7 cellular contexts compared by ENCODE assay signal in genomic region chr10:89301231-89301630, GRCh38. TPM values are rescaled to one million over a fixed set of nuclear protein-coding genes. Genes with fewer than 3 reads are reported as not detected.
DNase-seq lines count a peak whose midpoint lies in the region; ATAC-seq, FAIRE-seq and TF ChIP-seq lines count a peak whose summit lies in the region.

No MANE protein-coding gene starts in this region.

- H3K36me3 Mint-ChIP-seq in activated naive CD8-positive, alpha-beta T cell, result peaks cover 23% of the 10 kb centered on the region
- peaks cover 10% of the 10 kb centered on the region for H3K36me3 Mint-ChIP-seq in stimulated activated memory B cell treated with anti-CD40 and anti-IgM and Interleukin-4, amounts not matched to agents 10 μg/mL and 1 μg/mL and 100 μg/mL, for 72 hours

- CTCF ChIA-PET in RWPE1 (lab: Yijun Ruan, JAX), result interaction anchor here (0.6 kb wide), 1 partner anchor 10 kb away, joined by 3 read pairs; no protein-coding TSS in a partner anchor

- FAIRE-seq in HTR-8/SVneo (lab: Jason Lieb, UNC), result peak; percentile 69

- no peaks in the 10 kb centered on the region for H3K27me3 Mint-ChIP-seq in activated naive CD8-positive, alpha-beta T cell
- no peaks in the 10 kb centered on the region for H3K27me3 Mint-ChIP-seq in stimulated activated memory B cell treated with anti-CD40 and anti-IgM and Interleukin-4, amounts not matched to agents 10 μg/mL and 1 μg/mL and 100 μg/mL, for 72 hours

- no peak overlapping the region for H3K27ac ChIP-seq in RWPE1

- intact Hi-C loops in left ventricle myocardium superior (cut with micrococcal nuclease), result no loop called here

- H3K4me3 Mint-ChIP-seq in activated naive CD8-positive, alpha-beta T cell, result peak overlapping the region; percentile 91
- H3K4me3 Mint-ChIP-seq in stimulated activated memory B cell treated with anti-CD40 and anti-IgM and Interleukin-4, amounts not matched to agents 10 μg/mL and 1 μg/mL and 100 μg/mL, for 72 hours, result peak overlapping the region; percentile 84

- peaks cover 3% of the 10 kb centered on the region for H3K9me3 Mint-ChIP-seq in activated naive CD8-positive, alpha-beta T cell (ENCODE audit: low read depth)
- H3K9me3 Mint-ChIP-seq in stimulated activated memory B cell treated with anti-CD40 and anti-IgM and Interleukin-4, amounts not matched to agents 10 μg/mL and 1 μg/mL and 100 μg/mL, for 72 hours, result peaks cover 2% of the 10 kb centered on the region

- no peak for TF ChIP-seq CTCF in RWPE1 (conservative IDR thresholded peaks at IDR 0.05; ENCODE audit: low read depth)

- peak overlapping the region; percentile 92 for H3K27ac Mint-ChIP-seq in activated naive CD8-positive, alpha-beta T cell
- H3K27ac Mint-ChIP-seq in stimulated activated memory B cell treated with anti-CD40 and anti-IgM and Interleukin-4, amounts not matched to agents 10 μg/mL and 1 μg/mL and 100 μg/mL, for 72 hours, result peak overlapping the region; percentile 96

- POLR2A ChIA-PET in RWPE1 (lab: Yijun Ruan, JAX; ENCODE audit: low non-redundant PET), result no interaction called here

- peaks cover 49% of the 10 kb centered on the region for H3K4me1 Mint-ChIP-seq in activated naive CD8-positive, alpha-beta T cell (ENCODE audit: low read depth)
- H3K4me1 Mint-ChIP-seq in stimulated activated memory B cell treated with anti-CD40 and anti-IgM and Interleukin-4, amounts not matched to agents 10 μg/mL and 1 μg/mL and 100 μg/mL, for 72 hours, result peaks cover 56% of the 10 kb centered on the region

- ATAC-seq in GM18502 (IDR thresholded peaks at IDR 0.05; ENCODE audit: poor library complexity, unreplicated experiment) (peak; percentile 39), left ventricle myocardium superior (peak; percentile 67)
- ATAC-seq in stimulated activated memory B cell treated with anti-CD40 and anti-IgM and Interleukin-4, amounts not matched to agents 10 μg/mL and 1 μg/mL and 100 μg/mL, for 72 hours, result peak; percentile 71

- DNase-seq in HTR-8/SVneo (ENCODE audit: insufficient read length, low spot score) (no peak), left ventricle myocardium superior (no peak), H4 (ENCODE audit: low spot score) (no peak), RWPE1 (ENCODE audit: low spot score) (no peak)

RNA-seq across cellular contexts. Expression of gene IFIT2, which starts 0.6 kb away (rescaled TPM):
- total RNA-seq in left ventricle myocardium superior, result 7.0 TPM
- total RNA-seq in H4 (2014; rRNA removed; shearing (Covaris generic)), result 3.9 and 4.0 TPM in 2 replicates

RNA-seq across cellular contexts. Expression of gene IFIT3, which starts 26.6 kb away (rescaled TPM):
- 8.8 TPM for total RNA-seq in left ventricle myocardium superior
- 24.6 and 31.4 TPM in 2 replicates for total RNA-seq in H4 (2014; rRNA removed; shearing (Covaris generic))

RNA-seq across cellular contexts. Expression of gene LIPA, which starts 49.7 kb away (rescaled TPM):
- total RNA-seq in left ventricle myocardium superior, result 16.5 TPM
- 69.7 and 101 TPM in 2 replicates for total RNA-seq in H4 (2014; rRNA removed; shearing (Covaris generic))
